Comparison of ENCODE assay signal across 8 cellular contexts in the genomic region with DNA sequence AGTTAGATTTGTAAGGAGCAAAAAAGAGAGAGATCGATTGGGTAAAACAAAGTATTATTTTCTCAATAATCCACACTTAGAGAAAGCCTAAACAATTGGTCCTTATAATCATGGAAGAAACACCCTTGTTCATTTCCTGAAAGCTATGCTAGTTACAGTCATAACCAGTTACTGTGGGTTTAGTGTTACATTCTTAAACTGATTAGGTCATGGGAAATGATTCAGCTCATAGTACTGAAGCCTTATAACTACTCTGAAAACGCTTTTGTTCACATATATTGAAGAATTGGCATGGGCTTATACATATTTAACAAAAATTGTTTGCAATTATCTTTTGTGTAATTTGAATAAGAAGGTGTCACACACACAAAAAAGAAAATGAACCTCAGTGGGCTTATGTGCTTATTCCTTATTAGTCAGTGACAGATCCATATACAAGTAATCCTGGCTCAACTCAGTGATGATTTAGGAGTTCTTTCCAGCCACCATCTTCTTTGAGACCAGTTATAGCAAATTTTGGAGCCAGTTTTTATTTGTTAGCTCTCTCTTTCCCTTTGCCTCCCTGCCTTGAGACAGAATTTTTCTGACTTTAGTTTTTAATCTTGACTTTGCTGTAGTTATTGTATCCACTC.
DNase-seq lines count a peak whose midpoint lies in the region; ATAC-seq lines count a peak whose summit lies in the region.

No MANE protein-coding gene starts in this region.

- H3K23ac ChIP-seq in mesenchymal stem cell (ENCODE audit: low read length in 2 of 2) = no peak overlapping the region

- no peaks in the 10 kb centered on the region for H3K4me1 ChIP-seq in mesenchymal stem cell (ENCODE audit: control insufficient read depth, insufficient read depth, low read depth, low read length)

- H3K4ac ChIP-seq in mesenchymal stem cell (ENCODE audit: low read depth in 1 of 2, low read length in 2 of 2) = no peak overlapping the region

- H3K27ac Mint-ChIP-seq in activated CD4-positive, alpha-beta memory T cell treated with anti-CD3 and anti-CD28 coated beads, Interleukin-2, amount 10 ng/mL, durations not matched to agents 7 days and 5 days = no peak overlapping the region

- no peak overlapping the region for H2AFZ ChIP-seq in mesenchymal stem cell (ENCODE audit: low read depth, low read length)

- H3K4me1 Mint-ChIP-seq in activated CD4-positive, alpha-beta memory T cell treated with anti-CD3 and anti-CD28 coated beads, Interleukin-2, amount 10 ng/mL, durations not matched to agents 7 days and 5 days = peaks cover 20% of the 10 kb centered on the region

- no CpG with 5 or more reads among the region's 2 CpGs for WGBS in mesenchymal stem cell

- ATAC-seq in GM18858 (IDR thresholded peaks at IDR 0.05; ENCODE audit: unreplicated experiment) (peak; percentile 90), HG02938 (IDR thresholded peaks at IDR 0.05; ENCODE audit: unreplicated experiment) (peak; percentile 95)

- H3K79me1 ChIP-seq in mesenchymal stem cell (replicated peaks; ENCODE audit: low read length, poor library complexity, severe bottlenecking) = no peaks in the 10 kb centered on the region

- no peak overlapping the region for H4K91ac ChIP-seq in mesenchymal stem cell (ENCODE audit: low read length)

- H4K8ac ChIP-seq in mesenchymal stem cell (ENCODE audit: low read length) = no peak overlapping the region

- H3K27me3 ChIP-seq in mesenchymal stem cell (ENCODE audit: control insufficient read depth in 1 of 2, insufficient read depth in 1 of 2, low read length in 2 of 2) = no peaks in the 10 kb centered on the region

- H3K27ac ChIP-seq in mesenchymal stem cell (ENCODE audit: low read length, poor library complexity, severe bottlenecking) = peak overlapping the region; percentile 78

- H3K9me3 Mint-ChIP-seq in activated CD4-positive, alpha-beta memory T cell treated with anti-CD3 and anti-CD28 coated beads, Interleukin-2, amount 10 ng/mL, durations not matched to agents 7 days and 5 days = peaks cover 2% of the 10 kb centered on the region

- no peak overlapping the region for H3K14ac ChIP-seq in mesenchymal stem cell (ENCODE audit: low read length in 2 of 2)

- H2BK15ac ChIP-seq in mesenchymal stem cell (ENCODE audit: low read depth, poor library complexity, severe bottlenecking) = no peak overlapping the region

- POLR2A ChIA-PET in activated CD4-positive, alpha-beta memory T cell treated with anti-CD3 and anti-CD28 coated beads, Interleukin-2, amount 10 ng/mL, durations not matched to agents 7 days and 5 days (lab: Charles Lee) = interaction anchor here (0.7 to 3.0 kb wide), 5 partner anchors 114 to 212 kb away, joined by 3 to 18 read pairs (median 3); partner anchors contain the start of gene CTSC

- no peak overlapping the region for H3K4me3 Mint-ChIP-seq in activated CD4-positive, alpha-beta memory T cell treated with anti-CD3 and anti-CD28 coated beads, Interleukin-2, amount 10 ng/mL, durations not matched to agents 7 days and 5 days

- H3K9ac ChIP-seq in mesenchymal stem cell (ENCODE audit: low read length) = peak overlapping the region; percentile 76

- H2BK12ac ChIP-seq in mesenchymal stem cell (ENCODE audit: low read length in 2 of 2) = no peak overlapping the region

- no peak overlapping the region for H3K4me2 ChIP-seq in mesenchymal stem cell (ENCODE audit: low read length, poor library complexity, severe bottlenecking)

- no peaks in the 10 kb centered on the region for H3K9me3 ChIP-seq in mesenchymal stem cell (ENCODE audit: control insufficient read depth, low read length)

- H3K36me3 ChIP-seq in mesenchymal stem cell (ENCODE audit: control insufficient read depth in 1 of 2, insufficient read depth in 2 of 2, low read depth in 1 of 2, low read length in 2 of 2) = no peaks in the 10 kb centered on the region

- DNase-seq in SW480 (ENCODE audit: low spot score) = peak; percentile 87
- DNase-seq in mesenchymal stem cell = peak; percentile 94
- DNase-seq in NCI-H1092 (lab: John Stamatoyannopoulos, UW) = no peak
- no peak for DNase-seq in T-helper 9 cell
- DNase-seq in activated CD4-positive, alpha-beta memory T cell treated with anti-CD3 and anti-CD28 coated beads, Interleukin-2, amount 10 ng/mL, durations not matched to agents 7 days and 5 days = no peak
- DNase-seq in NCI-H446 treated with DMSO at 0.1 percent for 48 hours (lab: John Stamatoyannopoulos, UW) = no peak

- peaks cover 5% of the 10 kb centered on the region for H3K27me3 Mint-ChIP-seq in activated CD4-positive, alpha-beta memory T cell treated with anti-CD3 and anti-CD28 coated beads, Interleukin-2, amount 10 ng/mL, durations not matched to agents 7 days and 5 days

- H3K36me3 Mint-ChIP-seq in activated CD4-positive, alpha-beta memory T cell treated with anti-CD3 and anti-CD28 coated beads, Interleukin-2, amount 10 ng/mL, durations not matched to agents 7 days and 5 days (ENCODE audit: low read depth) = peaks cover 3% of the 10 kb centered on the region

- CTCF ChIA-PET in activated CD4-positive, alpha-beta memory T cell treated with anti-CD3 and anti-CD28 coated beads, Interleukin-2, amount 10 ng/mL, durations not matched to agents 7 days and 5 days (lab: Charles Lee) = interaction anchor here (2.2 to 2.3 kb wide), 2 partner anchors 8 to 16 kb away, joined by 8 read pairs; no protein-coding TSS in a partner anchor

- peak overlapping the region; percentile 95 for H2AK5ac ChIP-seq in mesenchymal stem cell (ENCODE audit: low read length, severe bottlenecking)

- peak overlapping the region; percentile 77 for H2BK120ac ChIP-seq in mesenchymal stem cell (ENCODE audit: low read depth, low read length)

- H3K18ac ChIP-seq in mesenchymal stem cell (ENCODE audit: low read depth in 1 of 2, low read length in 2 of 2) = peak overlapping the region in 1 of 2 experiments; percentile 87

- H3K4me3 ChIP-seq in mesenchymal stem cell (ENCODE audit: insufficient read depth in 1 of 2, low read depth in 1 of 2, low read length in 2 of 2) = no peak overlapping the region

- H2BK5ac ChIP-seq in mesenchymal stem cell (ENCODE audit: low read depth, low read length, poor library complexity, severe bottlenecking) = peak overlapping the region; percentile 82

Comparison
In these comparisons a context has a peak if more than half of its experiments do, and no peak if none do; other contexts are left out.
1. DNase-seq: peak in SW480 (single experiment) and mesenchymal stem cell (single experiment); none in NCI-H1092 (single experiment), T-helper 9 cell (single experiment), activated CD4-positive, alpha-beta memory T cell treated with anti-CD3 and anti-CD28 coated beads, Interleukin-2, amount 10 ng/mL, durations not matched to agents 7 days and 5 days (single experiment) and NCI-H446 treated with DMSO at 0.1 percent for 48 hours (single experiment).